ENCODE assay signal across 8 cellular contexts in the genomic region with DNA sequence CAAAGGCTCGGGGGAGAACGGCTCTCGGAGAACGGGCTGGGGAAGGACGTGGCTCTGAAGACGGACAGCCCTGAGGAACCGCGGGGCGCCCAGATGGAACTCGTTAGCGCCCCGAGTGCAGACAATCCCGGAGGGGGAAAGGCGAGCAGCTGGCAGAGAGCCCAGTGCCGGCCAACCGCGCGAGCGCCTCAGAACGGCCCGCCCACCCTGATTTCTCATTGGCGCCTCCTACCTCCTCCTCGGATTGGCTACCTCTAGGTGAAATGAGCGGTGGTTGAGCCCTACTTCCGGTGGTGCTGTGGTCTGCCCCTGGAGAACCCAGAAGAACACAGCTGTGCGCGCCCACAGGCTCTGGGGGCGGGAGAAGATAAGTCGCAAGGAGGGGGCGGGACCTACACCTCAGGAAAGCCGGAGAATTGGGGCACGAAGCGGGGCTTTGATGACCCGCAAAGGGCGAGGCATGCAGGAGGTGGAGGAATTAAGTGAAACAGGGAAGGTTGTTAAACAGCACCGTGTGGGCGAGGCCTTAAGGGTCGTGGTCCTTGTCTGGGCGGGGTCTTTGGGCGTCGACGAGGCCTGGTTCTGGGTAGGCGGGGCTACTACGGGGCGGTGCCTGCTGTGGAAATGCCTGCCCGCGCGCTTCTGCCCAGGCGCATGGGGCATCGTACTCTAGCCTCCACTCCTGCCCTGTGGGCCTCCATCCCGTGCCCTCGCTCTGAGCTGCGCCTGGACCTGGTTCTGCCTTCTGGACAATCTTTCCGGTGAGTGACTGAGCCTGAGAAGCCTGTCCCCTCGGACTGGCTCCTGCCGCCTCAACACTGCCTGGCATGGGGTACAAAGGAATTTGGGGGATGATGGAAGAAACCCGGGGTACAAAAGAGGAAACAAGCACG. TPM values are rescaled to one million over a fixed set of nuclear protein-coding genes. Genes with fewer than 3 reads are reported as not detected.
A peak's percentile ranks its signal among the peaks of the same experiment; 100 is the strongest.
DNase-seq lines count a peak whose midpoint lies in the region; ATAC-seq and TF ChIP-seq lines count a peak whose summit lies in the region.

Gene OGG1, plus strand, starts transcription at position 290 of the 893 bp plus-strand sequence. Its CDS starts 335 bp downstream, at position 625.

- peak within 1 kb of the TSS; percentile 87 for H3K4me3 ChIP-seq in right cardiac atrium (ENCODE audit: low read length)
- peak within 1 kb of the TSS; percentile 55 to 59 for H3K4me3 ChIP-seq in vagina

- peak; percentile 80 for ATAC-seq in GM18499 (IDR thresholded peaks at IDR 0.05; ENCODE audit: insufficient read depth, unreplicated experiment)
- ATAC-seq in HG02943 (IDR thresholded peaks at IDR 0.05; ENCODE audit: low read depth, unreplicated experiment): peak; percentile 92
- ATAC-seq in right cardiac atrium: peak; percentile 98

- H3K4me1 ChIP-seq in right cardiac atrium (ENCODE audit: control insufficient read depth, insufficient read depth, low read length) (peaks cover 6% of the 10 kb centered on the region), vagina (peaks cover 34% of the 10 kb centered on the region)

- WGBS in right cardiac atrium: under 1% methylated on average over 58 of the region's 58 CpGs

- TF ChIP-seq POLR2A in vagina (IDR thresholded peaks at IDR 0.05): peak in 1 of 2 donors; percentile 5

- H3K36me3 ChIP-seq in vagina: peaks cover 0 to 32% of the 10 kb centered on the region in 2 donors

- DNase-seq in NCI-H187 treated with DMSO at 0.1 percent for 48 hours (lab: John Stamatoyannopoulos, UW) (peak; percentile 70), anterior cingulate cortex (lab: John Stamatoyannopoulos, UW) (peak; percentile 71 to 98 (median 94)), right cardiac atrium (peak; percentile 98 to 99 (median 99)), putamen (ENCODE audit: low spot score) (peak; percentile 97), vagina (ENCODE audit: extremely low spot score in 2 of 2) (peak in 1 of 2 donors; percentile 99)

- intact Hi-C loops in T-helper 2 cell treated with Interferon-gamma antibody and Interleukin-4, amounts not matched to agents 100 ng/mL and 5 ng/mL, for 36 hours (cut with micrococcal nuclease): loop anchor here (1.0 kb wide), 4 partner anchors 19 to 101 kb away; partner anchors contain the start of genes BRPF1, CAMK1, MTMR14 and TADA3
- intact Hi-C loops in right cardiac atrium (cut with DNase I) (no loop called here), vagina (cut with DNase I) (no loop called here)

- H3K9me3 ChIP-seq in right cardiac atrium (ENCODE audit: control insufficient read depth, low read length): no peaks in the 10 kb centered on the region
- H3K9me3 ChIP-seq in vagina: no peaks in the 10 kb centered on the region

- H3K27ac ChIP-seq in right cardiac atrium (ENCODE audit: low read length): peak within 1 kb of the TSS; percentile 94
- peak within 1 kb of the TSS; percentile 91 for H3K27ac ChIP-seq in vagina

- H3K27me3 ChIP-seq in right cardiac atrium (ENCODE audit: control insufficient read depth, insufficient read depth) (no peaks in the 10 kb centered on the region), vagina (no peaks in the 10 kb centered on the region)

- no peak for TF ChIP-seq CTCF in vagina (IDR thresholded peaks at IDR 0.05)

RNA-seq across cellular contexts. Expression of gene OGG1, which starts in this region (rescaled TPM):
- total RNA-seq in T-helper 2 cell treated with Interferon-gamma antibody and Interleukin-4, amounts not matched to agents 100 ng/mL and 5 ng/mL, for 36 hours: 40.1 and 40.7 TPM in 2 replicates
- total RNA-seq in right cardiac atrium (10 to 100 TPM in 3 of 4 donors, 1 to 10 TPM in 1; 9.6 to 15.5 (median 15.1) TPM), vagina (51.6 TPM)
- polyA plus RNA-seq in right cardiac atrium: 13.4 TPM
